In the genomic region with DNA sequence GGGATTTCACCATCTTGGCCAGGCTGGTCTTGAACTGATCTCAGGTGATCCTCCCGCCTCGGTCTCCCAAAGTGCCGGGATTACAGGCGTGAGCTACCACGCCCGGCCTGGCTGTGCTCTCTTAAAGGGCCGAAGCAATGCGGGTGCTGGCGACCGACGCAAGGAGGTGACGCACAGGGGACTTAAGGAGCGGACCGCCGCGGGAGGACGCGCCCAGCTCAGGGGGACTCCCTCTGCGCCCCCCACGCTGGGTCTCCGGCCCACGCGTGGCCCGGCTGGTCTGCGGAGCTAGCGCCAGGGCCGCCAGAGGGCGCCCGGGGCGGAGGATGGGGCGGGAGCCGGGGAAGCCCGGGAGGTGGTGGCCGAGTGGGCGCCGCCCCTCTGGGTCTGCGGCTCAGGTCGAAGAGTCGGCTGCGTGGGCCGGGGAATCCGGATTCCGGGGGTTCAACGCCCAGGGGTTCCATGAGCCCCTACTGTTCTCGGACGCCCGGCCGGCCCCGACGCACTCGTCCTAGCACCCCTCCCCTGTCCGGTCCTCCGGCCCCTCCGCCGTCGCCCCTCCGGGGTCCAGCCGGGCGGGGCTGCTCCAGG, we compare ENCODE assay signal across 1 cellular context.
TF ChIP-seq lines count a peak whose summit lies in the region.

No MANE protein-coding gene starts in this region.

TF ChIP-seq in K562, 482 proteins besides CTCF, POLR2A, EP300 and RAD21 (continued from another document and continues in another):
- TF ChIP-seq, protein P1, sequence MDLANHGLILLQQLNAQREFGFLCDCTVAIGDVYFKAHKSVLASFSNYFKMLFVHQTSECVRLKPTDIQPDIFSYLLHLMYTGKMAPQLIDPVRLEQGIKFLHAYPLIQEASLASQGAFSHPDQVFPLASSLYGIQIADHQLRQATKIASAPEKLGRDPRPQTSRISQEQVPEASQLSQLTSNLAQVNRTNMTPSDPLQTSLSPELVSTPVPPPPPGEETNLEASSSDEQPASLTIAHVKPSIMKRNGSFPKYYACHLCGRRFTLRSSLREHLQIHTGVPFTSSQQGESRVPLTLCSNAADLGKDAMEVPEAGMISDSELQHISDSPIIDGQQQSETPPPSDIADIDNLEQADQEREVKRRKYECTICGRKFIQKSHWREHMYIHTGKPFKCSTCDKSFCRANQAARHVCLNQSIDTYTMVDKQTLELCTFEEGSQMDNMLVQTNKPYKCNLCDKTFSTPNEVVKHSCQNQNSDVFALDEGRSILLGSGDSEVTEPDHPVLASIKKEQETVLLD (IDR thresholded peaks at IDR 0.05): peak; percentile 72; the same call in 1 of the 2 replicates
- TF ChIP-seq SAP30 (IDR thresholded peaks at IDR 0.05; ENCODE audit: borderline replicate concordance, insufficient read depth, low read depth, low read length, poor library complexity, severe bottlenecking) (peak; percentile 41), RCOR1 (IDR thresholded peaks at IDR 0.05; ENCODE audit: borderline replicate concordance in 1 of 2, low read depth in 2 of 2, low read length in 2 of 2) (0 out of 4 replicates have a peak, but pooled peaks of 1 of the 2 experiments have one; percentile 35), KLF16 (IDR thresholded peaks at IDR 0.05) (0 out of 2 replicates have a peak, but pooled peaks have one; percentile 8), PHF20 (IDR thresholded peaks at IDR 0.05; ENCODE audit: partially characterized antibody) (peak; percentile 69), HCFC1 (IDR thresholded peaks at IDR 0.05; ENCODE audit: low read depth, low read length) (peak; percentile 35; the same call in 1 of the 2 replicates), KDM2B (CRISPR knock-in tag; IDR thresholded peaks at IDR 0.05) (0 out of 2 replicates have a peak, but pooled peaks have one; percentile 52), HEY1 (CRISPR knock-in tag; IDR thresholded peaks at IDR 0.05; ENCODE audit: borderline replicate concordance) (no peak), TAF1 (IDR thresholded peaks at IDR 0.05; ENCODE audit: control insufficient read depth, extremely low read depth, insufficient read depth, low read length, severe bottlenecking) (peak; percentile 59), SMAD4 (CRISPR knock-in tag; conservative IDR thresholded peaks at IDR 0.05) (peak; percentile 74; the same call in 1 of the 2 replicates), LEF1 (IDR thresholded peaks at IDR 0.05) (0 out of 2 replicates have a peak, but pooled peaks have one; percentile 43), RBBP5 (IDR thresholded peaks at IDR 0.05; ENCODE audit: borderline replicate concordance, insufficient read depth, low read length, poor library complexity, severe bottlenecking) (peak; percentile 40), GATAD2B (IDR thresholded peaks at IDR 0.05; ENCODE audit: borderline replicate concordance) (peak; percentile 100), ZFX (CRISPR knock-in tag; IDR thresholded peaks at IDR 0.05) (peak; percentile 70), SIRT6 (IDR thresholded peaks at IDR 0.05; ENCODE audit: low read depth, low read length) (no peak), HMGN3 (IDR thresholded peaks at IDR 0.05; ENCODE audit: borderline replicate concordance, extremely low read depth, insufficient read length, low read depth, low read length) (peak; percentile 76), YY1 (IDR thresholded peaks at IDR 0.05; ENCODE audit: borderline replicate concordance in 1 of 3, control insufficient read depth in 1 of 3, extremely low read depth in 1 of 3, insufficient read depth in 3 of 3, insufficient read length in 1 of 3, insufficient replicate concordance in 2 of 3, low read depth in 1 of 3, low read length in 2 of 3) (peak in 2 of 3 experiments; percentile 27 to 55), NRF1 (conservative IDR thresholded peaks at IDR 0.05 in 1 of 2, IDR thresholded peaks at IDR 0.05 in 1 of 2) (peak; percentile 49 to 53), MAFK (IDR thresholded peaks at IDR 0.05; ENCODE audit: low read length) (no peak), NFIC (IDR thresholded peaks at IDR 0.05) (peak; percentile 76), CXXC5 (CRISPR knock-in tag; IDR thresholded peaks at IDR 0.05) (peak; percentile 76)
- TF ChIP-seq, protein P2, sequence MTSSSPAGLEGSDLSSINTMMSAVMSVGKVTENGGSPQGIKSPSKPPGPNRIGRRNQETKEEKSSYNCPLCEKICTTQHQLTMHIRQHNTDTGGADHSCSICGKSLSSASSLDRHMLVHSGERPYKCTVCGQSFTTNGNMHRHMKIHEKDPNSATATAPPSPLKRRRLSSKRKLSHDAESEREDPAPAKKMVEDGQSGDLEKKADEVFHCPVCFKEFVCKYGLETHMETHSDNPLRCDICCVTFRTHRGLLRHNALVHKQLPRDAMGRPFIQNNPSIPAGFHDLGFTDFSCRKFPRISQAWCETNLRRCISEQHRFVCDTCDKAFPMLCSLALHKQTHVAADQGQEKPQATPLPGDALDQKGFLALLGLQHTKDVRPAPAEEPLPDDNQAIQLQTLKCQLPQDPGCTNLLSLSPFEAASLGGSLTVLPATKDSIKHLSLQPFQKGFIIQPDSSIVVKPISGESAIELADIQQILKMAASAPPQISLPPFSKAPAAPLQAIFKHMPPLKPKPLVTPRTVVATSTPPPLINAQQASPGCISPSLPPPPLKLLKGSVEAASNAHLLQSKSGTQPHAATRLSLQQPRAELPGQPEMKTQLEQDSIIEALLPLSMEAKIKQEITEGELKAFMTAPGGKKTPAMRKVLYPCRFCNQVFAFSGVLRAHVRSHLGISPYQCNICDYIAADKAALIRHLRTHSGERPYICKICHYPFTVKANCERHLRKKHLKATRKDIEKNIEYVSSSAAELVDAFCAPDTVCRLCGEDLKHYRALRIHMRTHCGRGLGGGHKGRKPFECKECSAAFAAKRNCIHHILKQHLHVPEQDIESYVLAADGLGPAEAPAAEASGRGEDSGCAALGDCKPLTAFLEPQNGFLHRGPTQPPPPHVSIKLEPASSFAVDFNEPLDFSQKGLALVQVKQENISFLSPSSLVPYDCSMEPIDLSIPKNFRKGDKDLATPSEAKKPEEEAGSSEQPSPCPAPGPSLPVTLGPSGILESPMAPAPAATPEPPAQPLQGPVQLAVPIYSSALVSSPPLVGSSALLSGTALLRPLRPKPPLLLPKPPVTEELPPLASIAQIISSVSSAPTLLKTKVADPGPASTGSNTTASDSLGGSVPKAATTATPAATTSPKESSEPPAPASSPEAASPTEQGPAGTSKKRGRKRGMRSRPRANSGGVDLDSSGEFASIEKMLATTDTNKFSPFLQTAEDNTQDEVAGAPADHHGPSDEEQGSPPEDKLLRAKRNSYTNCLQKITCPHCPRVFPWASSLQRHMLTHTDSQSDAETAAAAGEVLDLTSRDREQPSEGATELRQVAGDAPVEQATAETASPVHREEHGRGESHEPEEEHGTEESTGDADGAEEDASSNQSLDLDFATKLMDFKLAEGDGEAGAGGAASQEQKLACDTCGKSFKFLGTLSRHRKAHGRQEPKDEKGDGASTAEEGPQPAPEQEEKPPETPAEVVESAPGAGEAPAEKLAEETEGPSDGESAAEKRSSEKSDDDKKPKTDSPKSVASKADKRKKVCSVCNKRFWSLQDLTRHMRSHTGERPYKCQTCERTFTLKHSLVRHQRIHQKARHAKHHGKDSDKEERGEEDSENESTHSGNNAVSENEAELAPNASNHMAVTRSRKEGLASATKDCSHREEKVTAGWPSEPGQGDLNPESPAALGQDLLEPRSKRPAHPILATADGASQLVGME (CRISPR knock-in tag; IDR thresholded peaks at IDR 0.05): 0 out of 2 replicates have a peak, but pooled peaks have one; percentile 41
- TF ChIP-seq, protein P3, sequence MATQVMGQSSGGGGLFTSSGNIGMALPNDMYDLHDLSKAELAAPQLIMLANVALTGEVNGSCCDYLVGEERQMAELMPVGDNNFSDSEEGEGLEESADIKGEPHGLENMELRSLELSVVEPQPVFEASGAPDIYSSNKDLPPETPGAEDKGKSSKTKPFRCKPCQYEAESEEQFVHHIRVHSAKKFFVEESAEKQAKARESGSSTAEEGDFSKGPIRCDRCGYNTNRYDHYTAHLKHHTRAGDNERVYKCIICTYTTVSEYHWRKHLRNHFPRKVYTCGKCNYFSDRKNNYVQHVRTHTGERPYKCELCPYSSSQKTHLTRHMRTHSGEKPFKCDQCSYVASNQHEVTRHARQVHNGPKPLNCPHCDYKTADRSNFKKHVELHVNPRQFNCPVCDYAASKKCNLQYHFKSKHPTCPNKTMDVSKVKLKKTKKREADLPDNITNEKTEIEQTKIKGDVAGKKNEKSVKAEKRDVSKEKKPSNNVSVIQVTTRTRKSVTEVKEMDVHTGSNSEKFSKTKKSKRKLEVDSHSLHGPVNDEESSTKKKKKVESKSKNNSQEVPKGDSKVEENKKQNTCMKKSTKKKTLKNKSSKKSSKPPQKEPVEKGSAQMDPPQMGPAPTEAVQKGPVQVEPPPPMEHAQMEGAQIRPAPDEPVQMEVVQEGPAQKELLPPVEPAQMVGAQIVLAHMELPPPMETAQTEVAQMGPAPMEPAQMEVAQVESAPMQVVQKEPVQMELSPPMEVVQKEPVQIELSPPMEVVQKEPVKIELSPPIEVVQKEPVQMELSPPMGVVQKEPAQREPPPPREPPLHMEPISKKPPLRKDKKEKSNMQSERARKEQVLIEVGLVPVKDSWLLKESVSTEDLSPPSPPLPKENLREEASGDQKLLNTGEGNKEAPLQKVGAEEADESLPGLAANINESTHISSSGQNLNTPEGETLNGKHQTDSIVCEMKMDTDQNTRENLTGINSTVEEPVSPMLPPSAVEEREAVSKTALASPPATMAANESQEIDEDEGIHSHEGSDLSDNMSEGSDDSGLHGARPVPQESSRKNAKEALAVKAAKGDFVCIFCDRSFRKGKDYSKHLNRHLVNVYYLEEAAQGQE (CRISPR knock-in tag; IDR thresholded peaks at IDR 0.05; ENCODE audit: low read depth): 0 out of 2 replicates have a peak, but pooled peaks have one; percentile 20
- TF ChIP-seq, protein P4, sequence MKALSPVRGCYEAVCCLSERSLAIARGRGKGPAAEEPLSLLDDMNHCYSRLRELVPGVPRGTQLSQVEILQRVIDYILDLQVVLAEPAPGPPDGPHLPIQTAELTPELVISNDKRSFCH (CRISPR knock-in tag; IDR thresholded peaks at IDR 0.05): no peak
- TF ChIP-seq, protein P4 (tag; IDR thresholded peaks at IDR 0.05): 0 out of 2 replicates have a peak, but pooled peaks have one; percentile 85
- TF ChIP-seq, protein P5, sequence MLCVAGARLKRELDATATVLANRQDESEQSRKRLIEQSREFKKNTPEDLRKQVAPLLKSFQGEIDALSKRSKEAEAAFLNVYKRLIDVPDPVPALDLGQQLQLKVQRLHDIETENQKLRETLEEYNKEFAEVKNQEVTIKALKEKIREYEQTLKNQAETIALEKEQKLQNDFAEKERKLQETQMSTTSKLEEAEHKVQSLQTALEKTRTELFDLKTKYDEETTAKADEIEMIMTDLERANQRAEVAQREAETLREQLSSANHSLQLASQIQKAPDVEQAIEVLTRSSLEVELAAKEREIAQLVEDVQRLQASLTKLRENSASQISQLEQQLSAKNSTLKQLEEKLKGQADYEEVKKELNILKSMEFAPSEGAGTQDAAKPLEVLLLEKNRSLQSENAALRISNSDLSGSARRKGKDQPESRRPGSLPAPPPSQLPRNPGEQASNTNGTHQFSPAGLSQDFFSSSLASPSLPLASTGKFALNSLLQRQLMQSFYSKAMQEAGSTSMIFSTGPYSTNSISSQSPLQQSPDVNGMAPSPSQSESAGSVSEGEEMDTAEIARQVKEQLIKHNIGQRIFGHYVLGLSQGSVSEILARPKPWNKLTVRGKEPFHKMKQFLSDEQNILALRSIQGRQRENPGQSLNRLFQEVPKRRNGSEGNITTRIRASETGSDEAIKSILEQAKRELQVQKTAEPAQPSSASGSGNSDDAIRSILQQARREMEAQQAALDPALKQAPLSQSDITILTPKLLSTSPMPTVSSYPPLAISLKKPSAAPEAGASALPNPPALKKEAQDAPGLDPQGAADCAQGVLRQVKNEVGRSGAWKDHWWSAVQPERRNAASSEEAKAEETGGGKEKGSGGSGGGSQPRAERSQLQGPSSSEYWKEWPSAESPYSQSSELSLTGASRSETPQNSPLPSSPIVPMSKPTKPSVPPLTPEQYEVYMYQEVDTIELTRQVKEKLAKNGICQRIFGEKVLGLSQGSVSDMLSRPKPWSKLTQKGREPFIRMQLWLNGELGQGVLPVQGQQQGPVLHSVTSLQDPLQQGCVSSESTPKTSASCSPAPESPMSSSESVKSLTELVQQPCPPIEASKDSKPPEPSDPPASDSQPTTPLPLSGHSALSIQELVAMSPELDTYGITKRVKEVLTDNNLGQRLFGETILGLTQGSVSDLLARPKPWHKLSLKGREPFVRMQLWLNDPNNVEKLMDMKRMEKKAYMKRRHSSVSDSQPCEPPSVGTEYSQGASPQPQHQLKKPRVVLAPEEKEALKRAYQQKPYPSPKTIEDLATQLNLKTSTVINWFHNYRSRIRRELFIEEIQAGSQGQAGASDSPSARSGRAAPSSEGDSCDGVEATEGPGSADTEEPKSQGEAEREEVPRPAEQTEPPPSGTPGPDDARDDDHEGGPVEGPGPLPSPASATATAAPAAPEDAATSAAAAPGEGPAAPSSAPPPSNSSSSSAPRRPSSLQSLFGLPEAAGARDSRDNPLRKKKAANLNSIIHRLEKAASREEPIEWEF (CRISPR knock-in tag; IDR thresholded peaks at IDR 0.05): no peak
- TF ChIP-seq, protein P6, sequence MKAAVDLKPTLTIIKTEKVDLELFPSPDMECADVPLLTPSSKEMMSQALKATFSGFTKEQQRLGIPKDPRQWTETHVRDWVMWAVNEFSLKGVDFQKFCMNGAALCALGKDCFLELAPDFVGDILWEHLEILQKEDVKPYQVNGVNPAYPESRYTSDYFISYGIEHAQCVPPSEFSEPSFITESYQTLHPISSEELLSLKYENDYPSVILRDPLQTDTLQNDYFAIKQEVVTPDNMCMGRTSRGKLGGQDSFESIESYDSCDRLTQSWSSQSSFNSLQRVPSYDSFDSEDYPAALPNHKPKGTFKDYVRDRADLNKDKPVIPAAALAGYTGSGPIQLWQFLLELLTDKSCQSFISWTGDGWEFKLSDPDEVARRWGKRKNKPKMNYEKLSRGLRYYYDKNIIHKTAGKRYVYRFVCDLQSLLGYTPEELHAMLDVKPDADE (conservative IDR thresholded peaks at IDR 0.05; ENCODE audit: control insufficient read depth, low read depth, low read length): peak; percentile 72
- TF ChIP-seq, protein P7, sequence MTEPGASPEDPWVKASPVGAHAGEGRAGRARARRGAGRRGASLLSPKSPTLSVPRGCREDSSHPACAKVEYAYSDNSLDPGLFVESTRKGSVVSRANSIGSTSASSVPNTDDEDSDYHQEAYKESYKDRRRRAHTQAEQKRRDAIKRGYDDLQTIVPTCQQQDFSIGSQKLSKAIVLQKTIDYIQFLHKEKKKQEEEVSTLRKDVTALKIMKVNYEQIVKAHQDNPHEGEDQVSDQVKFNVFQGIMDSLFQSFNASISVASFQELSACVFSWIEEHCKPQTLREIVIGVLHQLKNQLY (CRISPR knock-in tag; conservative IDR thresholded peaks at IDR 0.05): no peak
- TF ChIP-seq, protein P8, sequence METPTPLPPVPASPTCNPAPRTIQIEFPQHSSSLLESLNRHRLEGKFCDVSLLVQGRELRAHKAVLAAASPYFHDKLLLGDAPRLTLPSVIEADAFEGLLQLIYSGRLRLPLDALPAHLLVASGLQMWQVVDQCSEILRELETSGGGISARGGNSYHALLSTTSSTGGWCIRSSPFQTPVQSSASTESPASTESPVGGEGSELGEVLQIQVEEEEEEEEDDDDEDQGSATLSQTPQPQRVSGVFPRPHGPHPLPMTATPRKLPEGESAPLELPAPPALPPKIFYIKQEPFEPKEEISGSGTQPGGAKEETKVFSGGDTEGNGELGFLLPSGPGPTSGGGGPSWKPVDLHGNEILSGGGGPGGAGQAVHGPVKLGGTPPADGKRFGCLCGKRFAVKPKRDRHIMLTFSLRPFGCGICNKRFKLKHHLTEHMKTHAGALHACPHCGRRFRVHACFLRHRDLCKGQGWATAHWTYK (CRISPR knock-in tag; IDR thresholded peaks at IDR 0.05): 0 out of 2 replicates have a peak, but pooled peaks have one; percentile 74
- TF ChIP-seq, protein P9, sequence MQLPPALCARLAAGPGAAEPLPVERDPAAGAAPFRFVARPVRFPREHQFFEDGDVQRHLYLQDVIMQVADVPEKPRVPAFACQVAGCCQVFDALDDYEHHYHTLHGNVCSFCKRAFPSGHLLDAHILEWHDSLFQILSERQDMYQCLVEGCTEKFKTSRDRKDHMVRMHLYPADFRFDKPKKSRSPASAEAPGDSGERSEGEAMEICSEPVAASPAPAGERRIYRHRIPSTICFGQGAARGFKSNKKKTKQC (CRISPR knock-in tag; IDR thresholded peaks at IDR 0.05): no peak
